Comparison of ENCODE assay signal across 26 cellular contexts in the genomic region with DNA sequence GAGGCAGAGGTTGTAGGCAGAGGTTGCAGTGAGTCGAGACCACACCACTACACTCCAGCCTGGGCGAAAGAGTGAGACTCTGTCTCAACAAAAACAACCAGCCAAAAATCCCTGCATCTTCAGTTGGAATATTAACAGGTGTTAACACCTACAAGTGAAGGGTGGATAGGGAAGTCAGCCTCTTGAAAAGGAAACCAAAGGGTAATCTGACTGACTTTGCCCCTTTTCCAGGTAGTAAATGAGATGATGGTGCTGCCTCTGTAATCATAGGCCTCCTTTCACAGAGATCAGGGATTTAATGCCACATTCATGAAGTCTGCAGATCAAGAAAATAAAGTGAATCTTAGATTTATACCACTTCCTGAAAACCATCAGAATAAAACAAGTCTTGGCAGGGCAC.
"Had no signal": no experiment of that assay in that cellular context is flagged by ENCODE, and none has a peak within 500 bp of the region (broad histone marks: within the 10 kb centered on the region; RNA-seq: fewer than 3 reads in every experiment).

No MANE protein-coding gene starts in this region.

- H3K79me2 ChIP-seq: parathyroid adenoma had no signal

- H3K4me2 ChIP-seq: neural progenitor cell had no signal

- H3K9ac ChIP-seq: neural progenitor cell, parathyroid adenoma had no signal

- H3K9me3 ChIP-seq: ovary, thoracic aorta, thyroid gland, upper lobe of left lung had no signal

- ATAC-seq: naive thymus-derived CD4-positive, alpha-beta T cell; natural killer cell; psoas muscle; right cardiac atrium; sciatic nerve; stimulated activated effector memory CD8-positive, alpha-beta T cell treated with anti-CD3 and anti-CD28 coated beads, Interleukin-12 subunit alpha, Interleukin-12 subunit beta, amount 100 ng/mL, for 72 hours; stimulated activated naive B cell treated with anti-CD40 and anti-IgM and Interleukin-4, amounts not matched to agents 10 μg/mL and 1 μg/mL and 100 μg/mL, for 72 hours had no signal

- H3K36me3 ChIP-seq: ovary, thoracic aorta, vagina had no signal

- FAIRE-seq: urothelium cell line had no signal

- H3K4me3 ChIP-seq: neural progenitor cell, ovary, psoas muscle, skin epidermis, stomach, thoracic aorta, thyroid gland, tibial nerve, upper lobe of left lung, vagina had no signal

- DNase-seq: naive thymus-derived CD4-positive, alpha-beta T cell; natural killer cell; occipital lobe; ovary; posterior cingulate gyrus; psoas muscle; right cardiac atrium; stimulated activated CD4-positive, alpha-beta T cell treated with anti-CD3 and anti-CD28 coated beads, Interleukin-15, amount 100 ng/mL, for 24 hours; stimulated activated CD4-positive, alpha-beta T cell treated with anti-CD3 and anti-CD28 coated beads, Interleukin-2, amount 100 ng/mL, for 24 hours; stimulated activated CD4-positive, alpha-beta T cell treated with anti-CD3 and anti-CD28 coated beads, Interleukin-2, amount 100 ng/mL, for 48 hours; stimulated activated CD4-positive, alpha-beta T cell treated with anti-CD3 and anti-CD28 coated beads, Interleukin-4, amount 100 ng/mL, for 24 hours; stimulated activated naive B cell treated with anti-CD40 and anti-IgM and Interleukin-4, amounts not matched to agents 10 μg/mL and 1 μg/mL and 100 μg/mL, for 72 hours; stimulated activated naive CD4-positive, alpha-beta T cell treated with Interleukin-2 at 50 U/mL for 16 hours; stomach; thyroid gland; trophoblast cell; upper lobe of left lung had no signal

- H3K27ac ChIP-seq: neural progenitor cell, ovary, parathyroid adenoma, psoas muscle, skin epidermis, stomach, thoracic aorta, thyroid gland, tibial nerve, upper lobe of left lung, vagina had no signal

- H3K27me3 ChIP-seq: neural progenitor cell, ovary, stomach, thyroid gland, tibial nerve, upper lobe of left lung, vagina had no signal

- H2AFZ ChIP-seq: neural progenitor cell, parathyroid adenoma had no signal

- H3K4me1 ChIP-seq: neural progenitor cell, parathyroid adenoma, psoas muscle, stomach, thyroid gland, tibial nerve, upper lobe of left lung, vagina had no signal
